In the genomic region with DNA sequence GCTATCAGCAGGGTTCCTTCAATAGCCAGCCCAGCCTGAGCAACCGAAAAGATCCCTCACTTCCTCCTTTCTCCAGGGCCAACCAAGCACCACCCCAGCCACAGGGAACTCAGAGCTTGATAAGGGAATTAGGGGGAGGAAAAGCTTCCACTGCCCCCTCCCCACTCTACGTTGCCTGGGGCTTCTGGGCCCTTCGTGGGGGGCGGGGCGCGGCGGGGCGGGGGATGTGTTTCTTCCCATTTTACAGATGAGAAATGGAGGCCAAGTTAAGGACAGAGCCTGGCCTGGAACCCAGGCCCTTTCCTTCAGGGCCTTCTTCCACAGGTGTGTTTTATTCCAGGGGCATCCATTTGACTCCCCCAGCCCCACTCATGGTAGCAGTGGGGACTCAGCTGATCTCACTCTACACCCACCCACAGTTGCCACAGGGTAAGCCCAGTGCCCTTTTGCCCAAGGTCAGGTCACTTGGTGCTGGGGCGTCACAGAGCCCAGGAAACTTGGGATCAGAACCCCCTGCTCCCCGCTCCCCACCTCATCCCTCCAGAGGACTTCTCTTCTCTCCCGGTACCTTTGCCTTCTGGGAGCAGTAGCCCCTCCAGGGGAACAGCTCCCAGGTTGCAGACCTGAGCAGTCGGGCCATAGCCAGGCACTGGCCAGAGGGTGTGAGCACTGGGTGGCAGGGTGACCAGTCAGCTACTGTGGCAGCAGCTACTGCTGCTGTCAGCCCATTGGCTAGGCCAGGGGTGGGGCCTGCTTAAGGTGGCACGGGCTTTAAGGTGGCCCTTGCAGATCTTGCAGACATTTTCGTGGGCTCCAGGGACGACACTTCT, we compare ENCODE assay signal across 8 cellular contexts. TPM values are rescaled to one million over a fixed set of nuclear protein-coding genes. Genes with fewer than 3 reads are reported as not detected.
A peak's percentile ranks its signal among the peaks of the same experiment; 100 is the strongest.
DNase-seq lines count a peak whose midpoint lies in the region; ATAC-seq, FAIRE-seq and TF ChIP-seq lines count a peak whose summit lies in the region.

LDHD (minus strand) TSS at position 700 of the 830 bp plus-strand sequence; CDS start at position 640, 60 bp downstream.

- H3K36me3 ChIP-seq in Caco-2 (ENCODE audit: control insufficient read depth, insufficient read depth, low read length) (peaks cover 1% of the 10 kb centered on the region; the same call in 1 of the 2 replicates), heart right ventricle (peaks cover 0 to 16% (median 0%) of the 10 kb centered on the region in 9 donors), pancreas (no peaks in the 10 kb centered on the region)

- POLR2A ChIA-PET in Caco-2 (lab: Charles Lee): interaction anchor here (0.6 kb wide), 2 partner anchors 9 to 71 kb away, joined by 5 to 6 read pairs; no protein-coding TSS in a partner anchor

- peaks cover 45% of the 10 kb centered on the region for H3K4me1 ChIP-seq in Caco-2
- peaks cover 10 to 55% (median 40%) of the 10 kb centered on the region in 9 donors for H3K4me1 ChIP-seq in heart right ventricle
- H3K4me1 ChIP-seq in pancreas: peaks cover 0 to 11% (median 9%) of the 10 kb centered on the region in 3 donors

- intact Hi-C loops in Caco-2 (cut with micrococcal nuclease; ENCODE audit: unreplicated experiment) (no loop called here), heart right ventricle (cut with DNase I) (loop anchor here in 5 of 10 donors (10.0 kb wide), 5 partner anchors 211 to 411 kb away; partner anchors contain the start of gene MLKL (in 1 of the 5)), pancreas (cut with DNase I) (loop anchor here in 1 of 3 donors (10.0 kb wide), 1 partner anchor 251 kb away; no protein-coding TSS in a partner anchor)

- peak within 1 kb of the TSS; percentile 36 for H3K4me3 ChIP-seq in Caco-2 (ENCODE audit: low read depth, low read length)
- H3K4me3 ChIP-seq in heart right ventricle: peak within 1 kb of the TSS; percentile 22 to 71 (median 60)
- H3K4me3 ChIP-seq in pancreas: peak within 1 kb of the TSS; percentile 21 to 56 (median 48)

- H3K27me3 ChIP-seq in Caco-2 (replicated peaks; ENCODE audit: control insufficient read depth, insufficient read depth, low read length) (no peaks in the 10 kb centered on the region), heart right ventricle (peaks cover 0 to 15% (median 0%) of the 10 kb centered on the region in 7 donors), pancreas (no peaks in the 10 kb centered on the region)

- H3K9me3 ChIP-seq in Caco-2 (peaks cover 8% of the 10 kb centered on the region), heart right ventricle (peaks cover 0 to 9% (median 2%) of the 10 kb centered on the region in 11 donors), pancreas (no peaks in the 10 kb centered on the region)

- DNase-seq in Caco-2 (peak; percentile 66 to 82), KBM-7 (peak; percentile 79), heart right ventricle (peak; percentile 79 to 85), pancreas (peak; percentile 86 to 97 (median 90))

- H3K27ac ChIP-seq in angular gyrus (ENCODE audit: low read depth, low read length) (peak within 1 kb of the TSS; percentile 75), heart right ventricle (peak within 1 kb of the TSS; percentile 68 to 85 (median 80)), pancreas (peak within 1 kb of the TSS; percentile 72 to 76 (median 74))

- TF ChIP-seq CTCF in Caco-2 (IDR thresholded peaks at IDR 0.05; ENCODE audit: insufficient read depth in 1 of 2, low read depth in 1 of 2, low read length in 1 of 2, severe bottlenecking in 1 of 2, unreplicated experiment in 1 of 2): no peak
- TF ChIP-seq CTCF in heart right ventricle (IDR thresholded peaks at IDR 0.05): no peak
- no peak for TF ChIP-seq CTCF in pancreas (IDR thresholded peaks at IDR 0.05)

- in situ Hi-C loops in KBM-7 (cut with MboI; ENCODE audit: low pct_unique_long_range_greater_than_20kb, low sequenced_read_pairs): loop anchor here (10.0 kb wide), 1 partner anchor 121 kb away; the partner anchor contains the start of gene ZNRF1

- CTCF ChIA-PET in Caco-2 (lab: Charles Lee): no interaction called here

- H3K4me1 Mint-ChIP-seq in Caco-2 (ENCODE audit: low read depth, unreplicated experiment): peaks cover 35% of the 10 kb centered on the region

- no peaks in the 10 kb centered on the region for H3K27me3 Mint-ChIP-seq in Caco-2 (ENCODE audit: insufficient read depth, unreplicated experiment)

- no TSS peak for BruUV-seq in Caco-2 (replicated peaks; lab: Mats Ljungman, UMichigan)

- H3K9me3 Mint-ChIP-seq in Caco-2 (ENCODE audit: unreplicated experiment): peaks cover 4% of the 10 kb centered on the region

- peak; percentile 89 to 97 (median 93) for ATAC-seq in heart right ventricle
- peak; percentile 98 to 99 (median 98) for ATAC-seq in pancreas
- ATAC-seq in HG03159 (IDR thresholded peaks at IDR 0.05; ENCODE audit: unreplicated experiment): no peak
- no peak for ATAC-seq in HG02870 (IDR thresholded peaks at IDR 0.05; ENCODE audit: unreplicated experiment)
- no peak for ATAC-seq in GM21619 (IDR thresholded peaks at IDR 0.05; ENCODE audit: unreplicated experiment)

- H3K4me3 Mint-ChIP-seq in Caco-2 (ENCODE audit: unreplicated experiment): peak within 1 kb of the TSS; percentile 65

- 38 to 39% methylated on average over 15 of the region's 15 CpGs for WGBS in heart right ventricle, 2 donors
- WGBS in pancreas, 2 donors: 18 to 32% methylated on average over 15 of the region's 15 CpGs

- FAIRE-seq in pancreas (lab: Jason Lieb, UNC): no peak

- H3K36me3 Mint-ChIP-seq in Caco-2 (ENCODE audit: insufficient read depth, unreplicated experiment): peaks cover 53% of the 10 kb centered on the region

- peak within 1 kb of the TSS; percentile 74 for H3K27ac Mint-ChIP-seq in Caco-2 (ENCODE audit: unreplicated experiment)

RNA-seq across cellular contexts. Expression of gene LDHD, which starts in this region (rescaled TPM):
- 4.1 and 4.5 TPM in 2 replicates for total RNA-seq in Caco-2 (2022)
- 100 to 1,000 TPM in 3 of 10 donors, 10 to 100 TPM in 7; 69.7 to 135 (median 94.9) TPM for total RNA-seq in heart right ventricle
- polyA plus RNA-seq in heart right ventricle: 10 to 100 TPM; 60.7 to 69.5 TPM
- 10 to 100 TPM in 2 of 6 donors, 1 to 10 TPM in 4; 6.9 to 12.2 (median 8.6) TPM for total RNA-seq in pancreas
- polyA plus RNA-seq in pancreas: 10 to 100 TPM; 15.8 to 20.3 TPM

Comparison
In these comparisons a context has a peak if more than half of its experiments do, and no peak if none do; other contexts are left out.
1. RNA of gene LDHD (total RNA-seq): 69.7 to 135 TPM in heart right ventricle; 6.9 to 12.2 TPM in pancreas and 4.1 to 4.5 TPM in Caco-2; every median in the first group is over 4 times any median in the second.
2. ATAC-seq: peak in heart right ventricle (8 of 8) and pancreas (4 of 4); none in HG03159 (single experiment), HG02870 (single experiment) and GM21619 (single experiment).
3. Peak in every context shown above with its lines, with median percentiles within 50 percentile points of each other: DNase-seq, H3K4me3 ChIP-seq and H3K27ac ChIP-seq.